Comparison of ENCODE assay signal across 31 cellular contexts in genomic region chr14:85315290-85315689, GRCh38.
"Had no signal": no experiment of that assay in that cellular context is flagged by ENCODE, and none has a peak within 500 bp of the region (broad histone marks: within the 10 kb centered on the region; RNA-seq: fewer than 3 reads in every experiment).

No MANE protein-coding gene starts in this region.

- H3K9me3 Mint-ChIP-seq: activated CD4-positive, alpha-beta T cell treated with anti-CD3 and anti-CD28 coated beads, Interleukin-2, amount 10 ng/mL, durations not matched to agents 7 days and 5 days; activated naive CD4-positive, alpha-beta T cell treated with anti-CD3 and anti-CD28 coated beads, Interleukin-2, amount 10 ng/mL, durations not matched to agents 7 days and 5 days had no signal

- H3K4me3 Mint-ChIP-seq: activated CD4-positive, alpha-beta memory T cell treated with anti-CD3 and anti-CD28 coated beads, Interleukin-2, amount 10 ng/mL, durations not matched to agents 7 days and 5 days; activated CD4-positive, alpha-beta T cell treated with anti-CD3 and anti-CD28 coated beads, Interleukin-2, amount 10 ng/mL, durations not matched to agents 7 days and 5 days; activated naive CD4-positive, alpha-beta T cell treated with anti-CD3 and anti-CD28 coated beads, Interleukin-2, amount 10 ng/mL, durations not matched to agents 7 days and 5 days; activated naive CD8-positive, alpha-beta T cell treated with anti-CD3 and anti-CD28 coated beads, Interleukin-2, amount 10 ng/mL, durations not matched to agents 7 days and 5 days; activated T-cell treated with anti-CD3 and anti-CD28 coated beads, Interleukin-2, amount 50 U/mL, for 24 hours; naive thymus-derived CD8-positive, alpha-beta T cell; stimulated activated memory B cell treated with anti-CD40 and anti-IgM and Interleukin-4, amounts not matched to agents 10 μg/mL and 1 μg/mL and 100 μg/mL, for 72 hours; stimulated activated naive CD8-positive, alpha-beta T cell treated with anti-CD3 and anti-CD28 coated beads, Interleukin-15, amount 100 ng/mL, for 72 hours had no signal

- H3K4me2 ChIP-seq: hepatocyte had no signal

- H2AFZ ChIP-seq: hepatocyte had no signal

- H3K9me3 ChIP-seq: ascending aorta, gastroesophageal sphincter, ovary, right lobe of liver, uterus had no signal

- H3K27ac Mint-ChIP-seq: activated CD4-positive, alpha-beta memory T cell treated with anti-CD3 and anti-CD28 coated beads, Interleukin-2, amount 10 ng/mL, durations not matched to agents 7 days and 5 days; activated CD4-positive, alpha-beta T cell treated with anti-CD3 and anti-CD28 coated beads, Interleukin-2, amount 10 ng/mL, durations not matched to agents 7 days and 5 days; activated naive CD4-positive, alpha-beta T cell treated with anti-CD3 and anti-CD28 coated beads, Interleukin-2, amount 10 ng/mL, durations not matched to agents 7 days and 5 days; activated naive CD8-positive, alpha-beta T cell treated with anti-CD3 and anti-CD28 coated beads, Interleukin-2, amount 10 ng/mL, durations not matched to agents 7 days and 5 days; activated T-cell treated with anti-CD3 and anti-CD28 coated beads, Interleukin-2, amount 50 U/mL, for 24 hours; naive thymus-derived CD8-positive, alpha-beta T cell; progenitor cell of endocrine pancreas; stimulated activated memory B cell treated with anti-CD40 and anti-IgM and Interleukin-4, amounts not matched to agents 10 μg/mL and 1 μg/mL and 100 μg/mL, for 72 hours; stimulated activated naive CD8-positive, alpha-beta T cell treated with anti-CD3 and anti-CD28 coated beads, Interleukin-15, amount 100 ng/mL, for 72 hours; type B pancreatic cell had no signal

- H3K79me2 ChIP-seq: hepatocyte had no signal

- H3K4me3 ChIP-seq: ascending aorta, coronary artery, dorsolateral prefrontal cortex, gastroesophageal sphincter, hepatocyte, ovary, right lobe of liver, skin epidermis, uterus had no signal

- ATAC-seq: gastroesophageal sphincter; left ventricle myocardium superior; naive thymus-derived CD8-positive, alpha-beta T cell; right lobe of liver; stimulated activated memory B cell treated with anti-CD40 and anti-IgM and Interleukin-4, amounts not matched to agents 10 μg/mL and 1 μg/mL and 100 μg/mL, for 72 hours; stimulated activated naive CD8-positive, alpha-beta T cell treated with anti-CD3 and anti-CD28 coated beads, Interleukin-15, amount 100 ng/mL, for 72 hours had no signal

- DNase-seq: activated CD4-positive, alpha-beta memory T cell treated with anti-CD3 and anti-CD28 coated beads, Interleukin-2, amount 10 ng/mL, durations not matched to agents 7 days and 5 days; activated CD4-positive, alpha-beta T cell treated with anti-CD3 and anti-CD28 coated beads for 1 hour; activated CD4-positive, alpha-beta T cell treated with anti-CD3 and anti-CD28 coated beads, Interleukin-2, amount 10 ng/mL, durations not matched to agents 7 days and 5 days; activated CD8-positive, alpha-beta memory T cell treated with anti-CD3 and anti-CD28 coated beads, Interleukin-2, amount 50 U/mL, for 48 hours; activated gamma-delta T cell; activated naive CD4-positive, alpha-beta T cell treated with anti-CD3 and anti-CD28 coated beads, Interleukin-2, amount 10 ng/mL, durations not matched to agents 7 days and 5 days; activated naive CD8-positive, alpha-beta T cell treated with anti-CD3 and anti-CD28 coated beads, Interleukin-2, amount 10 ng/mL, durations not matched to agents 7 days and 5 days; activated T-cell treated with anti-CD3 and anti-CD28 coated beads, Interleukin-2, amount 50 U/mL, for 24 hours; brain microvascular endothelial cell; dorsolateral prefrontal cortex; effector memory CD4-positive, alpha-beta T cell; erythroblast; islet precursor cell; left ventricle myocardium superior; naive thymus-derived CD8-positive, alpha-beta T cell; ovary; right lobe of liver; stimulated activated CD4-positive, alpha-beta T cell treated with anti-CD3 and anti-CD28 coated beads, Interleukin-1b, Interleukin-23, amount 100 ng/mL, for 48 hours; stimulated activated CD4-positive, alpha-beta T cell treated with anti-CD3 and anti-CD28 coated beads, Interleukin-4, amount 100 ng/mL, for 4 hours; stimulated activated CD8-positive, alpha-beta memory T cell treated with anti-CD3 and anti-CD28 coated beads, Interleukin-4, amount 100 ng/mL, for 48 hours; stimulated activated naive CD8-positive, alpha-beta T cell treated with anti-CD3 and anti-CD28 coated beads, Interleukin-15, amount 100 ng/mL, for 72 hours; substantia nigra; uterus had no signal

- H3K27ac ChIP-seq: ascending aorta, brain microvascular endothelial cell, coronary artery, dorsolateral prefrontal cortex, gastroesophageal sphincter, hepatocyte, ovary, right lobe of liver, skin epidermis, uterus had no signal

- H3K4me1 Mint-ChIP-seq: activated CD4-positive, alpha-beta memory T cell treated with anti-CD3 and anti-CD28 coated beads, Interleukin-2, amount 10 ng/mL, durations not matched to agents 7 days and 5 days; activated CD4-positive, alpha-beta T cell treated with anti-CD3 and anti-CD28 coated beads, Interleukin-2, amount 10 ng/mL, durations not matched to agents 7 days and 5 days; activated naive CD4-positive, alpha-beta T cell treated with anti-CD3 and anti-CD28 coated beads, Interleukin-2, amount 10 ng/mL, durations not matched to agents 7 days and 5 days; activated naive CD8-positive, alpha-beta T cell treated with anti-CD3 and anti-CD28 coated beads, Interleukin-2, amount 10 ng/mL, durations not matched to agents 7 days and 5 days; naive thymus-derived CD8-positive, alpha-beta T cell; stimulated activated memory B cell treated with anti-CD40 and anti-IgM and Interleukin-4, amounts not matched to agents 10 μg/mL and 1 μg/mL and 100 μg/mL, for 72 hours; stimulated activated naive CD8-positive, alpha-beta T cell treated with anti-CD3 and anti-CD28 coated beads, Interleukin-15, amount 100 ng/mL, for 72 hours had no signal

- H3K36me3 Mint-ChIP-seq: activated naive CD4-positive, alpha-beta T cell treated with anti-CD3 and anti-CD28 coated beads, Interleukin-2, amount 10 ng/mL, durations not matched to agents 7 days and 5 days; activated naive CD8-positive, alpha-beta T cell treated with anti-CD3 and anti-CD28 coated beads, Interleukin-2, amount 10 ng/mL, durations not matched to agents 7 days and 5 days; naive thymus-derived CD8-positive, alpha-beta T cell; stimulated activated memory B cell treated with anti-CD40 and anti-IgM and Interleukin-4, amounts not matched to agents 10 μg/mL and 1 μg/mL and 100 μg/mL, for 72 hours; type B pancreatic cell had no signal

- H3K4me1 ChIP-seq: ascending aorta, gastroesophageal sphincter, right lobe of liver, uterus had no signal

- H3K27me3 Mint-ChIP-seq: activated CD4-positive, alpha-beta memory T cell treated with anti-CD3 and anti-CD28 coated beads, Interleukin-2, amount 10 ng/mL, durations not matched to agents 7 days and 5 days; activated CD4-positive, alpha-beta T cell treated with anti-CD3 and anti-CD28 coated beads, Interleukin-2, amount 10 ng/mL, durations not matched to agents 7 days and 5 days; activated naive CD4-positive, alpha-beta T cell treated with anti-CD3 and anti-CD28 coated beads, Interleukin-2, amount 10 ng/mL, durations not matched to agents 7 days and 5 days; activated naive CD8-positive, alpha-beta T cell treated with anti-CD3 and anti-CD28 coated beads, Interleukin-2, amount 10 ng/mL, durations not matched to agents 7 days and 5 days; activated T-cell treated with anti-CD3 and anti-CD28 coated beads, Interleukin-2, amount 50 U/mL, for 24 hours; naive thymus-derived CD8-positive, alpha-beta T cell; progenitor cell of endocrine pancreas; stimulated activated memory B cell treated with anti-CD40 and anti-IgM and Interleukin-4, amounts not matched to agents 10 μg/mL and 1 μg/mL and 100 μg/mL, for 72 hours; stimulated activated naive CD8-positive, alpha-beta T cell treated with anti-CD3 and anti-CD28 coated beads, Interleukin-15, amount 100 ng/mL, for 72 hours had no signal

- H3K27me3 ChIP-seq: ascending aorta, brain microvascular endothelial cell, gastroesophageal sphincter, hepatocyte, ovary, right lobe of liver, uterus had no signal

- H3K36me3 ChIP-seq: ascending aorta, brain microvascular endothelial cell, gastroesophageal sphincter, ovary, right lobe of liver, uterus had no signal
